Comparison of ENCODE assay signal across 10 cellular contexts in the genomic region with DNA sequence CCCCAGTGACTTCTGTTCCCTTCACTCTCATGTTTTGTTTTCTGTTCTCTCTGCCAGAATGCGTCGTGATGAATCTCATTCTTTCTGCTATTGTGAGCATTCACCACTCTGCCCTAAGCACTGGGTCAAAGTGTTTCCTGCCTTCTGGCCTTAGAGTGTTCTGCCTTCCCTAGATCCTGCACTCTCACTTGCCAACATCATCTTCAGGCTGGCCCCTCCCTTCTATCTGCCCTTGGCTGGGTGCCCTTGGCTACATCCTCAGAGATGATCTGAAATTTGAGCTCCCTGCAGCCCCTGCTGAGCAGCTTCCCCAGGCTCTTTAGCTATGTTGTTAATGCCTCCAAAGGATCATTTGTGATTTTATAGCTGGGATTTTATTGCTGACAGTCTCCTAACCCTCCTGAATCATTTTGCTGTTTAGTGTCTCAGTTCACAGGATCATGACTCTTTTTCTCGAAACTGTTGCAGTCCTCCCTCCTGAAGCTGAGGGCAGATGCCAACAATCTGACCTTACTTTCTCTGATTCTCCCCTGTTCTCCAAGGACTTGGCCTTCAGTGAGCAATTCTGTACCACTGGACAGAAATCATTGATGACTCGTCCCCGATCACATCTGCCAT. TPM values are rescaled to one million over a fixed set of nuclear protein-coding genes. Genes with fewer than 3 reads are reported as not detected.
A peak's percentile ranks its signal among the peaks of the same experiment; 100 is the strongest.
DNase-seq lines count a peak whose midpoint lies in the region; ATAC-seq and TF ChIP-seq lines count a peak whose summit lies in the region.
"Had no signal": no experiment of that assay in that cellular context is flagged by ENCODE, and none has a peak within 500 bp of the region (broad histone marks: within the 10 kb centered on the region; RNA-seq: fewer than 3 reads in every experiment).

No MANE protein-coding gene starts in this region.

- H3K27ac Mint-ChIP-seq in activated CD4-positive, alpha-beta memory T cell treated with anti-CD3 and anti-CD28 coated beads, Interleukin-2, amount 10 ng/mL, durations not matched to agents 7 days and 5 days: no peak overlapping the region
- H3K27ac Mint-ChIP-seq: activated naive CD4-positive, alpha-beta T cell treated with anti-CD3 and anti-CD28 coated beads, Interleukin-2, amount 50 U/mL, for 72 hours had no signal

- no peak overlapping the region for H3K4me3 ChIP-seq in MG63
- H3K4me3 ChIP-seq in adipocyte (ENCODE audit: low read length): peak overlapping the region; percentile 47
- H3K4me3 ChIP-seq in BE2C (ENCODE audit: low read depth, low read length): no peak overlapping the region

- POLR2A ChIA-PET in activated CD4-positive, alpha-beta memory T cell treated with anti-CD3 and anti-CD28 coated beads, Interleukin-2, amount 10 ng/mL, durations not matched to agents 7 days and 5 days (lab: Charles Lee): no interaction called here

- H3K27me3 ChIP-seq in MG63 (no peaks in the 10 kb centered on the region), adipocyte (replicated peaks; ENCODE audit: control insufficient read depth, insufficient read depth, low read length) (no peaks in the 10 kb centered on the region), BE2C (no peaks in the 10 kb centered on the region)

- H3K9ac ChIP-seq in adipocyte (ENCODE audit: low read length): peak overlapping the region; percentile 55

- peaks cover 22% of the 10 kb centered on the region for H3K4me1 ChIP-seq in adipocyte (ENCODE audit: control insufficient read depth, insufficient read depth, low read length)
- H3K4me1 ChIP-seq in BE2C: no peaks in the 10 kb centered on the region

- ATAC-seq in GM19328 (IDR thresholded peaks at IDR 0.05; ENCODE audit: unreplicated experiment): no peak
- ATAC-seq: activated naive CD4-positive, alpha-beta T cell treated with anti-CD3 and anti-CD28 coated beads, Interleukin-2, amount 50 U/mL, for 72 hours had no signal

- no peak for TF ChIP-seq CTCF in BE2C (IDR thresholded peaks at IDR 0.05; ENCODE audit: low read depth, low read length)

- H3K27me3 Mint-ChIP-seq in activated CD4-positive, alpha-beta memory T cell treated with anti-CD3 and anti-CD28 coated beads, Interleukin-2, amount 10 ng/mL, durations not matched to agents 7 days and 5 days: no peaks in the 10 kb centered on the region

- H3K36me3 Mint-ChIP-seq in activated CD4-positive, alpha-beta memory T cell treated with anti-CD3 and anti-CD28 coated beads, Interleukin-2, amount 10 ng/mL, durations not matched to agents 7 days and 5 days (ENCODE audit: low read depth): no peaks in the 10 kb centered on the region
- H3K36me3 Mint-ChIP-seq: activated naive CD4-positive, alpha-beta T cell treated with anti-CD3 and anti-CD28 coated beads, Interleukin-2, amount 50 U/mL, for 72 hours had no signal

- H3K4me1 Mint-ChIP-seq in activated CD4-positive, alpha-beta memory T cell treated with anti-CD3 and anti-CD28 coated beads, Interleukin-2, amount 10 ng/mL, durations not matched to agents 7 days and 5 days: peaks cover 8% of the 10 kb centered on the region

- DNase-seq in AG20443 (ENCODE audit: low spot score): peak; percentile 72
- DNase-seq in MG63: peak; percentile 83
- peak; percentile 70 for DNase-seq in adipocyte (ENCODE audit: low read depth)
- peak; percentile 31 for DNase-seq in kidney tubule cell (ENCODE audit: low spot score)
- no peak for DNase-seq in activated CD4-positive, alpha-beta memory T cell treated with anti-CD3 and anti-CD28 coated beads, Interleukin-2, amount 10 ng/mL, durations not matched to agents 7 days and 5 days
- DNase-seq in BE2C: no peak
- no peak for DNase-seq in activated T-cell treated with anti-CD3 and anti-CD28 coated beads for 4 hours
- DNase-seq: DND-41 had no signal

- H3K4me3 Mint-ChIP-seq in activated CD4-positive, alpha-beta memory T cell treated with anti-CD3 and anti-CD28 coated beads, Interleukin-2, amount 10 ng/mL, durations not matched to agents 7 days and 5 days: no peak overlapping the region

- peaks cover 2% of the 10 kb centered on the region for H3K9me3 Mint-ChIP-seq in activated CD4-positive, alpha-beta memory T cell treated with anti-CD3 and anti-CD28 coated beads, Interleukin-2, amount 10 ng/mL, durations not matched to agents 7 days and 5 days

- CTCF ChIA-PET in activated CD4-positive, alpha-beta memory T cell treated with anti-CD3 and anti-CD28 coated beads, Interleukin-2, amount 10 ng/mL, durations not matched to agents 7 days and 5 days (lab: Charles Lee): interaction anchor here (2.8 kb wide), 1 partner anchor 9 kb away, joined by 24 read pairs; no protein-coding TSS in a partner anchor

- H3K9me3 ChIP-seq in MG63 (no peaks in the 10 kb centered on the region), adipocyte (ENCODE audit: control insufficient read depth, low read length) (no peaks in the 10 kb centered on the region), BE2C (no peaks in the 10 kb centered on the region)

- H3K36me3 ChIP-seq in MG63: no peaks in the 10 kb centered on the region
- H3K36me3 ChIP-seq in adipocyte (ENCODE audit: control insufficient read depth, insufficient read depth, low read length, severe bottlenecking): no peaks in the 10 kb centered on the region
- no peaks in the 10 kb centered on the region for H3K36me3 ChIP-seq in BE2C

RNA-seq across cellular contexts. Expression of gene DHRS2, which starts 4.5 kb away (rescaled TPM):
- total RNA-seq in MG63 (2014; rRNA removed; shearing (Covaris generic); ENCODE audit: low replicate concordance): 1.6 TPM in 1 of 2 replicates, not detected in the other
- total RNA-seq in activated CD4-positive, alpha-beta memory T cell treated with anti-CD3 and anti-CD28 coated beads, Interleukin-2, amount 10 ng/mL, durations not matched to agents 7 days and 5 days: 1 to 10 TPM; 1.1 to 1.5 TPM
- 114 TPM for polyA plus RNA-seq in BE2C (2012; ENCODE audit: insufficient read depth, insufficient read length, low read depth)

Comparison
In these comparisons a context has a peak if more than half of its experiments do, and no peak if none do; other contexts are left out.
1. DNase-seq: peak in AG20443 (single experiment), MG63 (single experiment), adipocyte (single experiment) and kidney tubule cell (single experiment); none in activated CD4-positive, alpha-beta memory T cell treated with anti-CD3 and anti-CD28 coated beads, Interleukin-2, amount 10 ng/mL, durations not matched to agents 7 days and 5 days (single experiment), BE2C (single experiment) and activated T-cell treated with anti-CD3 and anti-CD28 coated beads for 4 hours (single experiment).